16 cellular contexts compared by ENCODE assay signal in the genomic region with DNA sequence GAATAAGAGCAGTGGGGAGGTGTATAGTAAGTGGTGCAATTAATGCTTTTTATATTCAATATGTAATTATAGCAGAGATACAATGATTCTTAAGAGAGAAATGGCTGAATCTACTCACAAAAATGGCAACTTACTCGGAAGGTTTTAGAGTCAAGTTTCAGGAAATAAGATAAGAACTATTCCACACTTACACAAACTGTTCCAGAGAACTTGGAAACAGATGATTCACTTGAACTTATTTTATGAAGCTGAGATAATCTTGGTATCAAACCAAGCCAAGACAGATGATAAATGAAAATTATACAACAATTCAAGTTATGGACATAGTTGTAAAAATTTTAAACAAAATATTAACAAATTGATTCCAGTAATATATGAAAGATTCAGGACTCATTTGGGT.
A peak's percentile ranks its signal among the peaks of the same experiment; 100 is the strongest.
DNase-seq lines count a peak whose midpoint lies in the region; TF ChIP-seq lines count a peak whose summit lies in the region.
"Had no signal": no experiment of that assay in that cellular context is flagged by ENCODE, and none has a peak within 500 bp of the region (broad histone marks: within the 10 kb centered on the region; RNA-seq: fewer than 3 reads in every experiment).

No MANE protein-coding gene starts in this region.

- no peak overlapping the region for H3K4me3 ChIP-seq in SK-N-SH (ENCODE audit: low read depth in 2 of 2, low read length in 1 of 2)
- H3K4me3 ChIP-seq: A549, K562, SJCRH30 had no signal

- POLR2A ChIA-PET in GM10248 (lab: Yijun Ruan, JAX) = no interaction called here
- POLR2A ChIA-PET in SK-N-SH (lab: Yijun Ruan, JAX) = no interaction called here

- no peak for TF ChIP-seq RAD21 in SK-N-SH (IDR thresholded peaks at IDR 0.05; ENCODE audit: low read length)

- no peaks in the 10 kb centered on the region for H3K9me3 ChIP-seq in SK-N-SH
- H3K9me3 ChIP-seq: A549, SJCRH30 had no signal

- no peak for TF ChIP-seq CTCF in GM10248 (IDR thresholded peaks at IDR 0.05; ENCODE audit: control extremely low read depth, extremely low read depth, low read depth, missing control alignments)
- no peak for TF ChIP-seq CTCF in SK-N-SH (IDR thresholded peaks at IDR 0.05)

- no peak overlapping the region for H3K4me2 ChIP-seq in SK-N-SH
- H3K4me2 ChIP-seq: A549 had no signal

- no peak overlapping the region for H3K27ac ChIP-seq in SK-N-SH (ENCODE audit: low read depth in 2 of 2, low read length in 1 of 2)
- H3K27ac ChIP-seq: A549, SJCRH30 had no signal

- CTCF ChIA-PET in GM10248 (lab: Yijun Ruan, JAX) (no interaction called here), SK-N-SH (lab: Yijun Ruan, JAX) (no interaction called here)

- no peaks in the 10 kb centered on the region for H3K79me2 ChIP-seq in SK-N-SH (ENCODE audit: insufficient read depth)

- no peaks in the 10 kb centered on the region for H4K20me1 ChIP-seq in SK-N-SH (ENCODE audit: insufficient read depth)

- no peak overlapping the region for H3K9ac ChIP-seq in SK-N-SH

- WGBS in SK-N-SH (ENCODE audit: low lambda C conversion rate) = 0% methylated on average over 1 of the region's 1 CpG

- no peaks in the 10 kb centered on the region for H3K9me2 ChIP-seq in SK-N-SH

- no peaks in the 10 kb centered on the region for H3K36me3 ChIP-seq in SK-N-SH (replicated peaks in 1 of 2; ENCODE audit: control insufficient read depth in 1 of 2, insufficient read depth in 2 of 2, low read length in 1 of 2)
- H3K36me3 ChIP-seq: SJCRH30 had no signal

- no peaks in the 10 kb centered on the region for H3K4me1 ChIP-seq in SK-N-SH (ENCODE audit: control insufficient read depth in 1 of 2, insufficient read depth in 2 of 2, low read depth in 1 of 2, low read length in 1 of 2)
- H3K4me1 ChIP-seq: SJCRH30 had no signal

- H3K27me3 ChIP-seq in SK-N-SH (ENCODE audit: insufficient read depth) = no peaks in the 10 kb centered on the region
- H3K27me3 ChIP-seq: SJCRH30 had no signal

- no peaks in the 10 kb centered on the region for H3F3A ChIP-seq in SK-N-SH (replicated peaks; ENCODE audit: insufficient read depth)

- TF ChIP-seq EP300 in SK-N-SH (IDR thresholded peaks at IDR 0.05; ENCODE audit: borderline replicate concordance in 1 of 2, low read depth in 1 of 2, low read length in 1 of 2) = no peak

- DNase-seq in M059J (ENCODE audit: low read depth) = peak; percentile 25
- peak; percentile 2 for DNase-seq in astrocyte of the hippocampus (ENCODE audit: low read depth, low spot score)
- peak; percentile 15 for DNase-seq in fibroblast of peridontal ligament (ENCODE audit: extremely low read depth)
- peak; percentile 55 for DNase-seq in pulmonary artery endothelial cell (ENCODE audit: low read depth, low spot score)
- DNase-seq in GM10248 (ENCODE audit: extremely low spot score) = no peak
- DNase-seq in SK-N-SH = no peak
- no peak for DNase-seq in cerebellum (ENCODE audit: low spot score)
- DNase-seq in CD1c-positive myeloid dendritic cell (ENCODE audit: extremely low spot score) = no peak
- DNase-seq: CD4-positive, alpha-beta memory T cell; GOT3; NCI-H1417; NCI-H187 treated with DMSO at 0.1 percent for 48 hours; NCI-H526; SJCRH30 had no signal

- H2AFZ ChIP-seq in SK-N-SH (ENCODE audit: low read depth) = no peak overlapping the region

TF ChIP-seq in SK-N-SH, 30 proteins besides CTCF, POLR2A, EP300 and RAD21:
- no peak for TF ChIP-seq GABPA (IDR thresholded peaks at IDR 0.05; ENCODE audit: low read depth)
- TF ChIP-seq CHD2 (IDR thresholded peaks at IDR 0.05; ENCODE audit: low read length, partially characterized antibody) = no peak
- TF ChIP-seq MXI1 (IDR thresholded peaks at IDR 0.05; ENCODE audit: low read depth, low read length) = no peak
- TF ChIP-seq, protein P1, sequence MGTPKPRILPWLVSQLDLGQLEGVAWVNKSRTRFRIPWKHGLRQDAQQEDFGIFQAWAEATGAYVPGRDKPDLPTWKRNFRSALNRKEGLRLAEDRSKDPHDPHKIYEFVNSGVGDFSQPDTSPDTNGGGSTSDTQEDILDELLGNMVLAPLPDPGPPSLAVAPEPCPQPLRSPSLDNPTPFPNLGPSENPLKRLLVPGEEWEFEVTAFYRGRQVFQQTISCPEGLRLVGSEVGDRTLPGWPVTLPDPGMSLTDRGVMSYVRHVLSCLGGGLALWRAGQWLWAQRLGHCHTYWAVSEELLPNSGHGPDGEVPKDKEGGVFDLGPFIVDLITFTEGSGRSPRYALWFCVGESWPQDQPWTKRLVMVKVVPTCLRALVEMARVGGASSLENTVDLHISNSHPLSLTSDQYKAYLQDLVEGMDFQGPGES (IDR thresholded peaks at IDR 0.05; ENCODE audit: low read depth, low read length) = no peak
- TF ChIP-seq, protein P2, sequence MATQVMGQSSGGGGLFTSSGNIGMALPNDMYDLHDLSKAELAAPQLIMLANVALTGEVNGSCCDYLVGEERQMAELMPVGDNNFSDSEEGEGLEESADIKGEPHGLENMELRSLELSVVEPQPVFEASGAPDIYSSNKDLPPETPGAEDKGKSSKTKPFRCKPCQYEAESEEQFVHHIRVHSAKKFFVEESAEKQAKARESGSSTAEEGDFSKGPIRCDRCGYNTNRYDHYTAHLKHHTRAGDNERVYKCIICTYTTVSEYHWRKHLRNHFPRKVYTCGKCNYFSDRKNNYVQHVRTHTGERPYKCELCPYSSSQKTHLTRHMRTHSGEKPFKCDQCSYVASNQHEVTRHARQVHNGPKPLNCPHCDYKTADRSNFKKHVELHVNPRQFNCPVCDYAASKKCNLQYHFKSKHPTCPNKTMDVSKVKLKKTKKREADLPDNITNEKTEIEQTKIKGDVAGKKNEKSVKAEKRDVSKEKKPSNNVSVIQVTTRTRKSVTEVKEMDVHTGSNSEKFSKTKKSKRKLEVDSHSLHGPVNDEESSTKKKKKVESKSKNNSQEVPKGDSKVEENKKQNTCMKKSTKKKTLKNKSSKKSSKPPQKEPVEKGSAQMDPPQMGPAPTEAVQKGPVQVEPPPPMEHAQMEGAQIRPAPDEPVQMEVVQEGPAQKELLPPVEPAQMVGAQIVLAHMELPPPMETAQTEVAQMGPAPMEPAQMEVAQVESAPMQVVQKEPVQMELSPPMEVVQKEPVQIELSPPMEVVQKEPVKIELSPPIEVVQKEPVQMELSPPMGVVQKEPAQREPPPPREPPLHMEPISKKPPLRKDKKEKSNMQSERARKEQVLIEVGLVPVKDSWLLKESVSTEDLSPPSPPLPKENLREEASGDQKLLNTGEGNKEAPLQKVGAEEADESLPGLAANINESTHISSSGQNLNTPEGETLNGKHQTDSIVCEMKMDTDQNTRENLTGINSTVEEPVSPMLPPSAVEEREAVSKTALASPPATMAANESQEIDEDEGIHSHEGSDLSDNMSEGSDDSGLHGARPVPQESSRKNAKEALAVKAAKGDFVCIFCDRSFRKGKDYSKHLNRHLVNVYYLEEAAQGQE (IDR thresholded peaks at IDR 0.05; ENCODE audit: low read depth, low read length) = no peak
- TF ChIP-seq FOSL2 (IDR thresholded peaks at IDR 0.05; ENCODE audit: borderline replicate concordance, low read depth) = no peak
- TF ChIP-seq JUND (IDR thresholded peaks at IDR 0.05) = no peak
- no peak for TF ChIP-seq MEF2A (IDR thresholded peaks at IDR 0.05; ENCODE audit: borderline replicate concordance, low read depth)
- no peak for TF ChIP-seq NFIC (IDR thresholded peaks at IDR 0.05; ENCODE audit: borderline replicate concordance)
- TF ChIP-seq RFX5 (IDR thresholded peaks at IDR 0.05; ENCODE audit: low read length) = no peak
- no peak for TF ChIP-seq RXRA (IDR thresholded peaks at IDR 0.05; ENCODE audit: borderline replicate concordance, low read depth)
- no peak for TF ChIP-seq TAF1 (IDR thresholded peaks at IDR 0.05; ENCODE audit: borderline replicate concordance, low read depth, low read length)

Comparison
In these comparisons a context has a peak if more than half of its experiments do, and no peak if none do; other contexts are left out.
1. DNase-seq: peak in M059J (single experiment), astrocyte of the hippocampus (single experiment), fibroblast of peridontal ligament (single experiment) and pulmonary artery endothelial cell (single experiment); none in GM10248 (single experiment), SK-N-SH (single experiment), cerebellum (single experiment) and CD1c-positive myeloid dendritic cell (single experiment).